Comparison of ENCODE assay signal across 13 cellular contexts in genomic region chrX:66200050-66200664, GRCh38. TPM values are rescaled to one million over a fixed set of nuclear protein-coding genes. Genes with fewer than 3 reads are reported as not detected.
DNase-seq lines count a peak whose midpoint lies in the region; ATAC-seq, FAIRE-seq and TF ChIP-seq lines count a peak whose summit lies in the region.
"Had no signal": no experiment of that assay in that cellular context is flagged by ENCODE, and none has a peak within 500 bp of the region (broad histone marks: within the 10 kb centered on the region; RNA-seq: fewer than 3 reads in every experiment).

No MANE protein-coding gene starts in this region.

- H3K79me2 ChIP-seq in GM12878 (ENCODE audit: control insufficient read depth, insufficient read depth, low read length) = no peaks in the 10 kb centered on the region

- FAIRE-seq in GM12878 (lab: Jason Lieb, UNC) = no peak
- FAIRE-seq: TTC549 had no signal

- TF ChIP-seq CTCF in GM12878 (IDR thresholded peaks at IDR 0.05 in 2 of 3, conservative IDR thresholded peaks at IDR 0.05 in 1 of 3; ENCODE audit: control insufficient read depth in 2 of 3, extremely low read depth in 1 of 3, insufficient read depth in 1 of 3, low read depth in 3 of 3, low read length in 3 of 3) = no peak

- WGBS in GM12878 (ENCODE audit: insufficient coverage, insufficient replicate concordance, low lambda C conversion rate, missing lambda C conversion rate) = 10% methylated on average over 4 of the region's 4 CpGs

- TF ChIP-seq RAD21 in GM12878 (IDR thresholded peaks at IDR 0.05; ENCODE audit: insufficient read depth, low read depth, low read length) = no peak

- no peaks in the 10 kb centered on the region for H3K9me3 ChIP-seq in GM12878 (replicated peaks; ENCODE audit: control insufficient read depth, insufficient read depth, low read length)

- H3K4me2 ChIP-seq in GM12878 (ENCODE audit: control insufficient read depth, insufficient read depth) = no peak overlapping the region

- no TSS peak for BruUV-seq in GM12878 (replicated peaks; lab: Mats Ljungman, UMichigan)

- H3K4me3 ChIP-seq in GM12878 = no peak overlapping the region
- H3K4me3 ChIP-seq: coronary artery had no signal

- no peak overlapping the region for H2AFZ ChIP-seq in GM12878 (ENCODE audit: control insufficient read depth, low read depth, low read length)

- POLR2A ChIA-PET in GM12878 (lab: Charles Lee) = interaction anchor here (0.6 kb wide), 1 partner anchor 642 kb away, joined by 3 read pairs; no protein-coding TSS in a partner anchor

- SMC1A ChIA-PET in GM12878 (lab: Charles Lee; ENCODE audit: uncharacterized antibody, unreplicated experiment) = interaction anchor here (1.2 to 3.1 kb wide), 8 partner anchors 33 to 531 kb away, joined by 4 to 17 read pairs (median 8); partner anchors contain the start of gene HEPH

- in situ Hi-C loops in GM12878 (cut with MboI) = no loop called here

- ATAC-seq in GM18498 (IDR thresholded peaks at IDR 0.05; ENCODE audit: unreplicated experiment) (peak; percentile 82), GM19372 (IDR thresholded peaks at IDR 0.05; ENCODE audit: low read depth, unreplicated experiment) (peak; percentile 80), HG03045 (IDR thresholded peaks at IDR 0.05; ENCODE audit: unreplicated experiment) (peak; percentile 60), GM12878 (peak; percentile 89)
- ATAC-seq: foreskin keratinocyte, HCT116 had no signal

- no peak for TF ChIP-seq POLR2A in GM12878 (IDR thresholded peaks at IDR 0.05; ENCODE audit: low read depth, low read length)

- RAD21 ChIA-PET in GM12878 (lab: Charles Lee; ENCODE audit: unreplicated experiment) = interaction anchor here (0.6 to 3.0 kb wide), 5 partner anchors 90 to 531 kb away, joined by 3 to 22 read pairs (median 3); no protein-coding TSS in a partner anchor

- CTCF ChIA-PET in GM12878 (lab: Yijun Ruan, JAX) = interaction anchor here (0.9 to 3.5 kb wide), 11 partner anchors 9 to 531 kb away, joined by 3 to 25 read pairs (median 5); partner anchors contain the start of gene HEPH

- no peak overlapping the region for H3K27ac ChIP-seq in GM12878 (ENCODE audit: control insufficient read depth, insufficient read depth)
- H3K27ac ChIP-seq: coronary artery, foreskin keratinocyte had no signal

- TF ChIP-seq EP300 in GM12878 (IDR thresholded peaks at IDR 0.05; ENCODE audit: borderline replicate concordance in 1 of 2, control insufficient read depth in 1 of 2, low read depth in 2 of 2, low read length in 2 of 2) = no peak

- intact Hi-C loops in GM12878 (cut with micrococcal nuclease; ENCODE audit: unreplicated experiment) = loop anchor here (2.0 to 10.0 kb wide), 4 partner anchors 169 to 615 kb away; no protein-coding TSS in a partner anchor

- H3K9ac ChIP-seq in GM12878 (ENCODE audit: control insufficient read depth, insufficient read depth, low read length) = no peak overlapping the region

- DNase-seq in GM12878 (ENCODE audit: low read depth, low spot score) = peak; percentile 17
- no peak for DNase-seq in NCI-H1092 (lab: John Stamatoyannopoulos, UW)
- no peak for DNase-seq in activated CD8-positive, alpha-beta memory T cell treated with anti-CD3 and anti-CD28 coated beads, Interleukin-2, amount 50 U/mL, for 48 hours
- no peak for DNase-seq in medulla oblongata (ENCODE audit: extremely low spot score)
- no peak for DNase-seq in NCI-H2171 treated with DMSO at 0.1 percent for 48 hours (lab: John Stamatoyannopoulos, UW)
- DNase-seq: CD4-positive, alpha-beta T cell; foreskin keratinocyte had no signal

- no peaks in the 10 kb centered on the region for H3K36me3 ChIP-seq in GM12878 (ENCODE audit: control insufficient read depth in 2 of 2, insufficient read depth in 2 of 2, low read length in 1 of 2)

- no peaks in the 10 kb centered on the region for H3K27me3 ChIP-seq in GM12878 (replicated peaks in 1 of 2; ENCODE audit: control insufficient read depth in 2 of 2, insufficient read depth in 2 of 2, low read length in 1 of 2)
- H3K27me3 ChIP-seq: foreskin keratinocyte had no signal

- no peaks in the 10 kb centered on the region for H4K20me1 ChIP-seq in GM12878 (ENCODE audit: control insufficient read depth, insufficient read depth)

- H3K4me1 ChIP-seq in GM12878 (ENCODE audit: control insufficient read depth, insufficient read depth, low read length) = no peaks in the 10 kb centered on the region
- H3K4me1 ChIP-seq: foreskin keratinocyte had no signal

TF ChIP-seq in GM12878, 131 proteins besides CTCF, POLR2A, EP300 and RAD21:
- TF ChIP-seq REST (IDR thresholded peaks at IDR 0.05; ENCODE audit: low read depth, low read length) (no peak), BACH1 (IDR thresholded peaks at IDR 0.05; ENCODE audit: borderline replicate concordance) (peak; percentile 93), BRCA1 (IDR thresholded peaks at IDR 0.05; ENCODE audit: low read depth, low read length) (no peak)

RNA-seq across cellular contexts. Expression of gene HEPH, which starts 36.1 kb away (rescaled TPM):
- 7.0 and 9.5 TPM in 2 replicates for total RNA-seq in GM12878 (2013; cell fraction: nucleolus; rRNA removed)
- 0.33 and 1.1 TPM in 2 replicates for total RNA-seq in GM12878 (2014; rRNA removed)
- 0.23 and 0.36 TPM in 2 replicates for total RNA-seq in GM12878 (2014; rRNA removed; fragmentation: Illumina TruSeq; extraction: Trizol)
- total RNA-seq in GM12878 (2021) = 0.35 and 0.41 TPM in 2 replicates
- 0.13 TPM for polyA plus RNA-seq in GM12878 (2011; ENCODE audit: low read depth)
- 0.62 and 0.92 TPM in 2 replicates for polyA plus RNA-seq in GM12878 (2011; rRNA removed)
- 0.64 and 0.95 TPM in 2 replicates for polyA plus RNA-seq in GM12878 (2011; cell fraction: cytosol; rRNA removed)
- 1.3 and 1.8 TPM in 2 replicates for polyA plus RNA-seq in GM12878 (2011; cell fraction: nucleus; rRNA removed)
- polyA plus RNA-seq in GM12878 (2012) = 0.15 and 0.32 TPM in 2 replicates
- polyA plus RNA-seq in GM12878 (2014; fragmentation: Illumina TruSeq; extraction: Trizol) = 0.31 and 0.95 TPM in 2 replicates
- under 1 TPM; 0.20 to 0.56 TPM for polyA plus RNA-seq in GM12878 (2014; fragmentation: Nextera tagmentation; extraction: Ambion mirVana)
- polyA plus RNA-seq in GM12878 (2014; rRNA removed) = 0.29 and 0.53 TPM in 2 replicates
- under 1 TPM; 0.56 to 0.63 TPM for polyA plus RNA-seq in GM12878 (2016; fragmentation: Nextera tagmentation; extraction: Ambion mirVana)
- 2.5 and 3.5 TPM in 2 replicates for polyA minus RNA-seq in GM12878 (2011; rRNA and poly(A)+ RNA removed)
- not detected in 2 replicates for polyA minus RNA-seq in GM12878 (2011; cell fraction: cytosol; rRNA and poly(A)+ RNA removed)
- 0.86 and 1.2 TPM in 2 replicates for polyA minus RNA-seq in GM12878 (2011; cell fraction: nucleus; rRNA and poly(A)+ RNA removed)
- total RNA-seq: CD4-positive, alpha-beta T cell had no signal
